In the genomic region with DNA sequence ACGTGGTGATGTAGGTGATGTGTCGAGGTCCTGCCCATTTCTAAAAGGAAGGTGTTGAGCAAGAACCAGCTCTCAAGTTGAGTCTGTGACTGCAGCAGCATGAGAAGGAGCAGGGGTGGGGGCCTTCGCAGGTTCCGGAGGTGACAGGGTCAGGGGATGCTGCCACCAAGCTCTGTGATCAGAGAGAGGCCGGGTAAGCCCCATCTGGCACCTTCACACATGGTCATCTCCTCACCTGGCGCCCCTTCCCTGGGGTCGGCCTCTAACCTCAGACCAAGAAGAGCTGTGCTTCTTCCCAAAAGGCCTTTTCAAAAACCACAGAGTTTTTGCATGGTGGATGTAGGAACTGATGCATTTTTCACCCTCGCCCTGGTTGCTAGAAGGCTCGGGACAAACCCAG, we compare ENCODE assay signal across 17 cellular contexts.
DNase-seq lines count a peak whose midpoint lies in the region; ATAC-seq, FAIRE-seq and TF ChIP-seq lines count a peak whose summit lies in the region.
"Had no signal": no experiment of that assay in that cellular context is flagged by ENCODE, and none has a peak within 500 bp of the region (broad histone marks: within the 10 kb centered on the region; RNA-seq: fewer than 3 reads in every experiment).

No MANE protein-coding gene starts in this region.

- H3K9me3 Mint-ChIP-seq in activated T-cell treated with anti-CD3 and anti-CD28 coated beads, Interleukin-2, amount 50 U/mL, for 24 hours = peaks cover 4% of the 10 kb centered on the region
- no peaks in the 10 kb centered on the region for H3K9me3 Mint-ChIP-seq in activated T-cell treated with anti-CD3 and anti-CD28 coated beads, Interleukin-2, amount 50 U/mL, for 72 hours
- H3K9me3 Mint-ChIP-seq in H9 (peaks cover 18 to 24% of the 10 kb centered on the region in 2 experiments), Caco-2 (ENCODE audit: unreplicated experiment) (peaks cover 13% of the 10 kb centered on the region)

- no peak overlapping the region for H3K27ac Mint-ChIP-seq in activated T-cell treated with anti-CD3 and anti-CD28 coated beads, Interleukin-2, amount 50 U/mL, for 24 hours
- H3K27ac Mint-ChIP-seq in activated T-cell treated with anti-CD3 and anti-CD28 coated beads, Interleukin-2, amount 50 U/mL, for 72 hours = no peak overlapping the region
- H3K27ac Mint-ChIP-seq in H9 = no peak overlapping the region
- no peak overlapping the region for H3K27ac Mint-ChIP-seq in Caco-2 (ENCODE audit: unreplicated experiment)

- H3T11ph ChIP-seq in H9 (ENCODE audit: low read length) = no peak overlapping the region

- no peak for TF ChIP-seq EP300 in suprapubic skin (IDR thresholded peaks at IDR 0.05)

- ATAC-seq in activated T-cell treated with anti-CD3 and anti-CD28 coated beads, Interleukin-2, amount 50 U/mL, for 72 hours (replicated peaks in 1 of 2) = no peak
- ATAC-seq: Right ventricle myocardium inferior had no signal

- H3K27me3 Mint-ChIP-seq in activated T-cell treated with anti-CD3 and anti-CD28 coated beads, Interleukin-2, amount 50 U/mL, for 24 hours = no peaks in the 10 kb centered on the region
- H3K27me3 Mint-ChIP-seq in activated T-cell treated with anti-CD3 and anti-CD28 coated beads, Interleukin-2, amount 50 U/mL, for 72 hours (ENCODE audit: low read depth) = no peaks in the 10 kb centered on the region
- H3K27me3 Mint-ChIP-seq in H9 (ENCODE audit: low read depth) (no peaks in the 10 kb centered on the region; the same call in none of the 2 replicates), Caco-2 (ENCODE audit: insufficient read depth, unreplicated experiment) (no peaks in the 10 kb centered on the region)

- no peaks in the 10 kb centered on the region for H3K23me2 ChIP-seq in H9 (ENCODE audit: insufficient read length, low read depth, low read length, poor library complexity, severe bottlenecking)

- no peak overlapping the region for H3K18ac ChIP-seq in H9 (ENCODE audit: insufficient read length, low read depth, low read length)

- H3K27me3 ChIP-seq in H9 (ENCODE audit: insufficient read depth, low read length) (no peaks in the 10 kb centered on the region), suprapubic skin (peaks cover 26% of the 10 kb centered on the region), Caco-2 (replicated peaks; ENCODE audit: control insufficient read depth, insufficient read depth, low read length) (no peaks in the 10 kb centered on the region)

- H2BK5ac ChIP-seq in H9 (ENCODE audit: insufficient read length, low read length) = no peak overlapping the region

- no peaks in the 10 kb centered on the region for H3K36me3 ChIP-seq in suprapubic skin
- no peaks in the 10 kb centered on the region for H3K36me3 ChIP-seq in Caco-2 (ENCODE audit: control insufficient read depth, insufficient read depth, low read length)

- H3K9ac ChIP-seq in H9 (ENCODE audit: extremely low read depth, insufficient read length, low read length) = no peak overlapping the region

- TF ChIP-seq CTCF in H9 (conservative IDR thresholded peaks at IDR 0.05) (no peak), suprapubic skin (IDR thresholded peaks at IDR 0.05) (no peak), Caco-2 (IDR thresholded peaks at IDR 0.05; ENCODE audit: insufficient read depth in 1 of 2, low read depth in 1 of 2, low read length in 1 of 2, severe bottlenecking in 1 of 2, unreplicated experiment in 1 of 2) (no peak), D721Med (IDR thresholded peaks at IDR 0.05; ENCODE audit: insufficient read depth, missing control alignments) (no peak)

- POLR2A ChIA-PET in Caco-2 (lab: Charles Lee) = no interaction called here

- no peaks in the 10 kb centered on the region for H3K36me3 Mint-ChIP-seq in activated T-cell treated with anti-CD3 and anti-CD28 coated beads, Interleukin-2, amount 50 U/mL, for 24 hours (ENCODE audit: low read depth)
- no peaks in the 10 kb centered on the region for H3K36me3 Mint-ChIP-seq in activated T-cell treated with anti-CD3 and anti-CD28 coated beads, Interleukin-2, amount 50 U/mL, for 72 hours (ENCODE audit: insufficient read depth in 2 of 2)
- H3K36me3 Mint-ChIP-seq in H9 (ENCODE audit: insufficient read depth in 1 of 3, low read depth in 3 of 3) (peaks cover 0 to 13% (median 2%) of the 10 kb centered on the region in 3 experiments; a peak in 4 of 7 replicates), Caco-2 (ENCODE audit: insufficient read depth, unreplicated experiment) (peaks cover 5% of the 10 kb centered on the region)

- no TSS peak for BruUV-seq in Caco-2 (replicated peaks; lab: Mats Ljungman, UMichigan)

- H3K9me3 ChIP-seq in H9 (ENCODE audit: control insufficient read depth, low read depth, low read length) (no peaks in the 10 kb centered on the region), suprapubic skin (peaks cover 11% of the 10 kb centered on the region), Caco-2 (no peaks in the 10 kb centered on the region)

- H4K20me1 ChIP-seq in H9 (ENCODE audit: control insufficient read depth, insufficient read depth, insufficient read length) = no peaks in the 10 kb centered on the region

- no peak overlapping the region for H4K5ac ChIP-seq in H9 (ENCODE audit: insufficient read length, low read depth, low read length)

- no peak overlapping the region for H3K4me2 ChIP-seq in H9 (ENCODE audit: insufficient read depth, insufficient read length, low read length)

- H3K4me3 ChIP-seq in suprapubic skin = no peak overlapping the region
- no peak overlapping the region for H3K4me3 ChIP-seq in Caco-2 (ENCODE audit: low read depth, low read length)

- H4K8ac ChIP-seq in H9 (replicated peaks; ENCODE audit: insufficient read length, low read depth, low read length) = no peak overlapping the region

- no peak overlapping the region for H2AFZ ChIP-seq in H9 (ENCODE audit: low read length)

- no peak overlapping the region for H2BK15ac ChIP-seq in H9 (ENCODE audit: low read depth, low read length)

- no peak overlapping the region for H3K56ac ChIP-seq in H9 (ENCODE audit: insufficient read length, low read depth, low read length)

- H3K4me1 ChIP-seq in H9 (ENCODE audit: insufficient read depth, low read length) = no peaks in the 10 kb centered on the region; the same call in 1 of the 2 replicates
- peaks cover 1% of the 10 kb centered on the region for H3K4me1 ChIP-seq in suprapubic skin
- no peaks in the 10 kb centered on the region for H3K4me1 ChIP-seq in Caco-2

- no peaks in the 10 kb centered on the region for H3K79me2 ChIP-seq in H9 (ENCODE audit: insufficient read depth, low read length)

- no peak overlapping the region for H2AK5ac ChIP-seq in H9 (ENCODE audit: insufficient read length, low read length)

- no peak overlapping the region; the same call in 1 of the 2 replicates for H3K14ac ChIP-seq in H9 (ENCODE audit: insufficient read depth, low read length)

- H2BK20ac ChIP-seq in H9 (ENCODE audit: low read depth, low read length, poor library complexity, severe bottlenecking) = no peak overlapping the region

- H3K4me1 Mint-ChIP-seq in activated T-cell treated with anti-CD3 and anti-CD28 coated beads, Interleukin-2, amount 50 U/mL, for 24 hours (ENCODE audit: low read depth) = no peaks in the 10 kb centered on the region
- H3K4me1 Mint-ChIP-seq in activated T-cell treated with anti-CD3 and anti-CD28 coated beads, Interleukin-2, amount 50 U/mL, for 72 hours (ENCODE audit: low read depth) = no peaks in the 10 kb centered on the region
- H3K4me1 Mint-ChIP-seq in H9 (0 out of 4 replicates have a peak, but pooled peaks cover 0 to 2% of the 10 kb centered on the region in 2 experiments), Caco-2 (ENCODE audit: low read depth, unreplicated experiment) (no peaks in the 10 kb centered on the region)

- H3K79me1 ChIP-seq in H9 (ENCODE audit: insufficient read depth, low read depth, low read length, poor library complexity, severe bottlenecking) = no peaks in the 10 kb centered on the region

- H2BK120ac ChIP-seq in H9 (ENCODE audit: low read depth, low read length, poor library complexity, severe bottlenecking) = no peak overlapping the region

- intact Hi-C loops in Caco-2 (cut with micrococcal nuclease; ENCODE audit: unreplicated experiment) = no loop called here

- H3K4me3 Mint-ChIP-seq in activated T-cell treated with anti-CD3 and anti-CD28 coated beads, Interleukin-2, amount 50 U/mL, for 24 hours = no peak overlapping the region
- H3K4me3 Mint-ChIP-seq in activated T-cell treated with anti-CD3 and anti-CD28 coated beads, Interleukin-2, amount 50 U/mL, for 72 hours = no peak overlapping the region
- no peak overlapping the region for H3K4me3 Mint-ChIP-seq in H9
- H3K4me3 Mint-ChIP-seq in Caco-2 (ENCODE audit: unreplicated experiment) = no peak overlapping the region

- H3K23ac ChIP-seq in H9 (ENCODE audit: insufficient read length, low read depth, low read length) = no peak overlapping the region

- FAIRE-seq in D721Med (lab: Jason Lieb, UNC) = no peak
- FAIRE-seq: A204.1, H1 had no signal

- WGBS in H9 (ENCODE audit: extremely low coverage, insufficient read length, low lambda C conversion rate) = no CpG with 5 or more reads among the region's 9 CpGs
- WGBS in suprapubic skin = 76% methylated on average over 9 of the region's 9 CpGs

- H3K4ac ChIP-seq in H9 (ENCODE audit: low read depth, low read length) = no peak overlapping the region

- no peak overlapping the region for H4K91ac ChIP-seq in H9 (ENCODE audit: insufficient read length, low read depth, low read length)

- H3K27ac ChIP-seq in H9 (ENCODE audit: insufficient read length, low read depth, low read length) = no peak overlapping the region
- H3K27ac ChIP-seq in suprapubic skin = no peak overlapping the region
- H3K27ac ChIP-seq: C4-2B had no signal

- DNase-seq in activated T-cell treated with anti-CD3 and anti-CD28 coated beads, Interleukin-2, amount 50 U/mL, for 24 hours = peak; percentile 14
- DNase-seq in activated T-cell treated with anti-CD3 and anti-CD28 coated beads, Interleukin-2, amount 50 U/mL, for 72 hours = no peak
- DNase-seq in H9 (peak; percentile 17), islet precursor cell (peak; percentile 40), suprapubic skin (ENCODE audit: low spot score in 2 of 2) (peak; percentile 34 to 70), Caco-2 (no peak), D721Med (ENCODE audit: insufficient read length, low spot score) (no peak)
- DNase-seq: DMS79, Kasumi-1, NCI-H1417, NCI-H187, NCI-H446 treated with DMSO at 0.1 percent for 48 hours, NCI-H526 treated with DMSO at 0.1 percent for 48 hours had no signal

- CTCF ChIA-PET in Caco-2 (lab: Charles Lee) = no interaction called here

- H2BK12ac ChIP-seq in H9 (ENCODE audit: insufficient read length, low read depth, low read length) = no peak overlapping the region

- TF ChIP-seq POLR2A in suprapubic skin (IDR thresholded peaks at IDR 0.05) = no peak

Comparison
In these comparisons a context has a peak if more than half of its experiments do, and no peak if none do; other contexts are left out.
1. DNase-seq: peak in activated T-cell treated with anti-CD3 and anti-CD28 coated beads, Interleukin-2, amount 50 U/mL, for 24 hours (single experiment), H9 (single experiment), islet precursor cell (single experiment) and suprapubic skin (2 of 2); none in activated T-cell treated with anti-CD3 and anti-CD28 coated beads, Interleukin-2, amount 50 U/mL, for 72 hours (0 of 2), Caco-2 (0 of 2) and D721Med (single experiment).